Comparison of ENCODE assay signal across 38 cellular contexts in genomic region chr21:35909456-35910178, GRCh38.
DNase-seq lines count a peak whose midpoint lies in the region; ATAC-seq, FAIRE-seq and TF ChIP-seq lines count a peak whose summit lies in the region.
"Had no signal": no experiment of that assay in that cellular context is flagged by ENCODE, and none has a peak within 500 bp of the region (broad histone marks: within the 10 kb centered on the region; RNA-seq: fewer than 3 reads in every experiment).

No MANE protein-coding gene starts in this region.

- 67% methylated on average over 1 of the region's 1 CpG for WGBS in HepG2 (ENCODE audit: low lambda C conversion rate)
- WGBS in right lobe of liver (ENCODE audit: insufficient coverage, low coverage, low lambda C conversion rate, missing lambda C conversion rate): 50% methylated on average over 1 of the region's 1 CpG
- WGBS in aorta, 2 donors: 50 to 60% methylated on average over 1 of the region's 1 CpG
- 87 to 93% (median 87%) methylated on average over 1 of the region's 1 CpG for WGBS in small intestine, 3 donors

- no peaks in the 10 kb centered on the region for H3K9me3 Mint-ChIP-seq in activated CD8-positive, alpha-beta T cell treated with anti-CD3 and anti-CD28 coated beads, Interleukin-2, amount 10 ng/mL, durations not matched to agents 7 days and 5 days (ENCODE audit: insufficient read depth)
- H3K9me3 Mint-ChIP-seq in natural killer cell: no peaks in the 10 kb centered on the region
- H3K9me3 Mint-ChIP-seq: activated CD8-positive, alpha-beta T cell treated with anti-CD3 and anti-CD28 coated beads for 36 hours; activated naive CD4-positive, alpha-beta T cell treated with anti-CD3 and anti-CD28 coated beads, Interleukin-2, amount 50 U/mL, for 72 hours; natural killer cell treated with Interleukin-12 subunit alpha and Interleukin-12 subunit beta and Interleukin-15 and Interleukin-18, amount 100 ng/mL, for 72 hours had no signal

- POLR2A ChIA-PET in HepG2 (lab: Yijun Ruan, JAX): no interaction called here
- POLR2A ChIA-PET in activated CD8-positive, alpha-beta T cell treated with anti-CD3 and anti-CD28 coated beads, Interleukin-2, amount 10 ng/mL, durations not matched to agents 7 days and 5 days (lab: Charles Lee): no interaction called here

- TF ChIP-seq EP300 in HepG2 (IDR thresholded peaks at IDR 0.05; ENCODE audit: low read depth in 2 of 2, low read length in 2 of 2) (no peak), HepG2 (CRISPR knock-in tag; IDR thresholded peaks at IDR 0.05; ENCODE audit: borderline replicate concordance) (no peak)

- H3K9me3 ChIP-seq in HepG2 (ENCODE audit: low read length): no peaks in the 10 kb centered on the region
- no peaks in the 10 kb centered on the region for H3K9me3 ChIP-seq in right lobe of liver
- no peaks in the 10 kb centered on the region for H3K9me3 ChIP-seq in aorta (ENCODE audit: control insufficient read depth, low read length)
- H3K9me3 ChIP-seq in small intestine (ENCODE audit: control insufficient read depth, low read depth): no peaks in the 10 kb centered on the region
- H3K9me3 ChIP-seq: heart right ventricle, mucosa of descending colon, ovary had no signal

- no peaks in the 10 kb centered on the region for H3K79me2 ChIP-seq in HepG2 (ENCODE audit: insufficient read depth, low read length)

- H3K36me3 Mint-ChIP-seq in activated CD8-positive, alpha-beta T cell treated with anti-CD3 and anti-CD28 coated beads, Interleukin-2, amount 10 ng/mL, durations not matched to agents 7 days and 5 days (ENCODE audit: low read depth): no peaks in the 10 kb centered on the region
- no peaks in the 10 kb centered on the region for H3K36me3 Mint-ChIP-seq in natural killer cell
- H3K36me3 Mint-ChIP-seq: activated naive CD4-positive, alpha-beta T cell treated with anti-CD3 and anti-CD28 coated beads, Interleukin-2, amount 50 U/mL, for 72 hours; CD4-positive, CD25-positive, alpha-beta regulatory T cell; natural killer cell treated with Interleukin-12 subunit alpha and Interleukin-12 subunit beta and Interleukin-15 and Interleukin-18, amount 100 ng/mL, for 72 hours had no signal

- TF ChIP-seq POLR2A in HepG2 (IDR thresholded peaks at IDR 0.05; ENCODE audit: insufficient read depth in 1 of 2, low read depth in 2 of 2, low read length in 2 of 2) (no peak), right lobe of liver (IDR thresholded peaks at IDR 0.05) (no peak)

- in situ Hi-C loops in HepG2 (cut with HindIII; ENCODE audit: extremely low pct_ligation_motif_present, low pct_unique_long_range_greater_than_20kb) (no loop called here), astrocyte of the spinal cord (cut with HindIII; ENCODE audit: low sequenced_read_pairs) (no loop called here)

- H3K9ac ChIP-seq in HepG2 (ENCODE audit: insufficient read depth, low read depth, low read length): no peak overlapping the region

- no peak overlapping the region for H3K4me2 ChIP-seq in HepG2 (ENCODE audit: low read depth, low read length)

- CTCF ChIA-PET in HepG2 (lab: Yijun Ruan, JAX; ENCODE audit: low intra/inter-chr PET ratio, low total read pairs): no interaction called here
- CTCF ChIA-PET in activated CD8-positive, alpha-beta T cell treated with anti-CD3 and anti-CD28 coated beads, Interleukin-2, amount 10 ng/mL, durations not matched to agents 7 days and 5 days (lab: Charles Lee): no interaction called here

- FAIRE-seq in HepG2 (lab: Jason Lieb, UNC) (no peak), small intestine (lab: Jason Lieb, UNC) (no peak)
- FAIRE-seq: urothelium cell line had no signal

- H3K27ac ChIP-seq in HepG2 (ENCODE audit: extremely low read length, insufficient read depth, low read length) (no peak overlapping the region), right lobe of liver (no peak overlapping the region), aorta (ENCODE audit: low read depth in 1 of 2, low read length in 2 of 2) (no peak overlapping the region), small intestine (ENCODE audit: low read depth in 1 of 2, low read length in 1 of 2) (no peak overlapping the region)
- H3K27ac ChIP-seq: 22Rv1, coronary artery, epithelial cell of prostate, heart right ventricle, ovary had no signal

- H2AFZ ChIP-seq in HepG2 (ENCODE audit: low read length): no peak overlapping the region

- no peak overlapping the region for H3K27ac Mint-ChIP-seq in activated CD8-positive, alpha-beta T cell treated with anti-CD3 and anti-CD28 coated beads, Interleukin-2, amount 10 ng/mL, durations not matched to agents 7 days and 5 days
- no peak overlapping the region for H3K27ac Mint-ChIP-seq in natural killer cell
- H3K27ac Mint-ChIP-seq: activated CD4-positive, alpha-beta T cell treated with anti-CD3 and anti-CD28 coated beads for 36 hours; activated CD8-positive, alpha-beta T cell treated with anti-CD3 and anti-CD28 coated beads for 36 hours; activated naive CD4-positive, alpha-beta T cell treated with anti-CD3 and anti-CD28 coated beads, Interleukin-2, amount 50 U/mL, for 72 hours; activated T-helper 17 cell treated with anti-CD3 and anti-CD28 coated beads, Interleukin-2, amount 50 U/mL, for 72 hours; CD4-positive, CD25-positive, alpha-beta regulatory T cell; natural killer cell treated with Interleukin-12 subunit alpha and Interleukin-12 subunit beta and Interleukin-15 and Interleukin-18, amount 100 ng/mL, for 72 hours; stimulated activated naive CD8-positive, alpha-beta T cell treated with anti-CD3 and anti-CD28 coated beads, Interleukin-15, Interleukin-2, amounts not matched to agents 100 ng/mL and 50 ng/mL, for 24 hours had no signal

- H3K4me3 Mint-ChIP-seq in activated CD8-positive, alpha-beta T cell treated with anti-CD3 and anti-CD28 coated beads, Interleukin-2, amount 10 ng/mL, durations not matched to agents 7 days and 5 days: no peak overlapping the region
- no peak overlapping the region for H3K4me3 Mint-ChIP-seq in natural killer cell
- H3K4me3 Mint-ChIP-seq: activated CD4-positive, alpha-beta T cell treated with anti-CD3 and anti-CD28 coated beads for 36 hours; activated CD8-positive, alpha-beta T cell treated with anti-CD3 and anti-CD28 coated beads for 36 hours; activated T-helper 17 cell treated with anti-CD3 and anti-CD28 coated beads, Interleukin-2, amount 50 U/mL, for 72 hours; CD4-positive, CD25-positive, alpha-beta regulatory T cell; natural killer cell treated with Interleukin-12 subunit alpha and Interleukin-12 subunit beta and Interleukin-15 and Interleukin-18, amount 100 ng/mL, for 72 hours; stimulated activated naive CD8-positive, alpha-beta T cell treated with anti-CD3 and anti-CD28 coated beads, Interleukin-15, Interleukin-2, amounts not matched to agents 100 ng/mL and 50 ng/mL, for 24 hours had no signal

- H3K27me3 ChIP-seq in HepG2 (ENCODE audit: control insufficient read depth in 1 of 2, insufficient read depth in 2 of 2, low read length in 2 of 2) (no peaks in the 10 kb centered on the region), right lobe of liver (no peaks in the 10 kb centered on the region), aorta (ENCODE audit: control insufficient read depth in 1 of 2, insufficient read depth in 2 of 2, low read length in 1 of 2) (no peaks in the 10 kb centered on the region), small intestine (ENCODE audit: control insufficient read depth in 2 of 2, insufficient read depth in 2 of 2, low read length in 2 of 2) (no peaks in the 10 kb centered on the region)
- H3K27me3 ChIP-seq: heart right ventricle, ovary had no signal

- TF ChIP-seq RAD21 in HepG2 (CRISPR knock-in tag; IDR thresholded peaks at IDR 0.05): no peak

- no peaks in the 10 kb centered on the region for H3K4me1 Mint-ChIP-seq in activated CD8-positive, alpha-beta T cell treated with anti-CD3 and anti-CD28 coated beads, Interleukin-2, amount 10 ng/mL, durations not matched to agents 7 days and 5 days (ENCODE audit: low read depth)
- no peaks in the 10 kb centered on the region for H3K4me1 Mint-ChIP-seq in natural killer cell
- H3K4me1 Mint-ChIP-seq: activated CD4-positive, alpha-beta T cell treated with anti-CD3 and anti-CD28 coated beads for 36 hours; activated T-helper 17 cell treated with anti-CD3 and anti-CD28 coated beads, Interleukin-2, amount 50 U/mL, for 72 hours; CD4-positive, CD25-positive, alpha-beta regulatory T cell had no signal

- H3K4me3 ChIP-seq in HepG2 (replicated peaks in 1 of 3; ENCODE audit: insufficient read depth in 1 of 3, low read depth in 2 of 3, low read length in 3 of 3): no peak overlapping the region
- no peak overlapping the region for H3K4me3 ChIP-seq in right lobe of liver
- no peak overlapping the region for H3K4me3 ChIP-seq in astrocyte of the spinal cord (ENCODE audit: low read depth, low read length)
- no peak overlapping the region for H3K4me3 ChIP-seq in aorta (ENCODE audit: low read length in 2 of 2)
- H3K4me3 ChIP-seq in small intestine (ENCODE audit: low read depth in 1 of 2, low read length in 2 of 2): no peak overlapping the region
- H3K4me3 ChIP-seq: coronary artery, heart right ventricle, mucosa of descending colon, ovary had no signal

- H3K27me3 Mint-ChIP-seq in activated CD8-positive, alpha-beta T cell treated with anti-CD3 and anti-CD28 coated beads, Interleukin-2, amount 10 ng/mL, durations not matched to agents 7 days and 5 days (ENCODE audit: low read depth): peaks cover 13% of the 10 kb centered on the region
- peaks cover 10 to 43% of the 10 kb centered on the region in 2 donors for H3K27me3 Mint-ChIP-seq in natural killer cell (ENCODE audit: low read depth in 2 of 2)

- H3K4me1 ChIP-seq in HepG2 (ENCODE audit: insufficient read depth, low read length) (no peaks in the 10 kb centered on the region), right lobe of liver (no peaks in the 10 kb centered on the region), aorta (ENCODE audit: control insufficient read depth in 1 of 2, insufficient read depth in 2 of 2, low read length in 2 of 2) (no peaks in the 10 kb centered on the region), small intestine (ENCODE audit: control insufficient read depth in 2 of 2, insufficient read depth in 1 of 2, low read depth in 1 of 2, low read length in 1 of 2) (no peaks in the 10 kb centered on the region)

- TF ChIP-seq CTCF in HepG2 (CRISPR knock-in tag; IDR thresholded peaks at IDR 0.05): no peak
- no peak for TF ChIP-seq CTCF in right lobe of liver (IDR thresholded peaks at IDR 0.05)
- TF ChIP-seq CTCF in astrocyte of the spinal cord (IDR thresholded peaks at IDR 0.05; ENCODE audit: low read depth, low read length): no peak
- TF ChIP-seq CTCF in natural killer cell (IDR thresholded peaks at IDR 0.05): no peak

- intact Hi-C loops in HepG2 (cut with micrococcal nuclease; ENCODE audit: unreplicated experiment): no loop called here
- intact Hi-C loops in right lobe of liver (cut with DNase I): no loop called here
- intact Hi-C loops in aorta (cut with DNase I): no loop called here
- intact Hi-C loops in natural killer cell (cut with micrococcal nuclease): no loop called here

- H3K36me3 ChIP-seq in HepG2 (replicated peaks in 1 of 2; ENCODE audit: control insufficient read depth in 1 of 2, insufficient read depth in 2 of 2, low read length in 2 of 2) (no peaks in the 10 kb centered on the region), right lobe of liver (no peaks in the 10 kb centered on the region), aorta (ENCODE audit: control insufficient read depth in 1 of 2, insufficient read depth in 2 of 2, low read length in 1 of 2) (no peaks in the 10 kb centered on the region), small intestine (ENCODE audit: control insufficient read depth in 2 of 2, insufficient read depth in 2 of 2, low read length in 2 of 2) (no peaks in the 10 kb centered on the region)
- H3K36me3 ChIP-seq: heart right ventricle, ovary had no signal

- ATAC-seq in HepG2 (no peak), right lobe of liver (no peak), aorta (ENCODE audit: low FRiP score) (peak; percentile 30), natural killer cell (no peak)
- ATAC-seq in activated CD8-positive, alpha-beta T cell treated with anti-CD3 and anti-CD28 coated beads, Interleukin-2, amount 10 ng/mL, durations not matched to agents 7 days and 5 days: no peak
- ATAC-seq: activated CD4-positive, alpha-beta T cell treated with anti-CD3 and anti-CD28 coated beads for 36 hours; activated CD8-positive, alpha-beta T cell treated with anti-CD3 and anti-CD28 coated beads for 36 hours; activated naive CD4-positive, alpha-beta T cell treated with anti-CD3 and anti-CD28 coated beads, Interleukin-2, amount 50 U/mL, for 72 hours; activated T-helper 17 cell treated with anti-CD3 and anti-CD28 coated beads, Interleukin-2, amount 50 U/mL, for 72 hours; heart right ventricle; left colon; mucosa of descending colon; natural killer cell treated with Interleukin-12 subunit alpha and Interleukin-12 subunit beta and Interleukin-15 and Interleukin-18, amount 100 ng/mL, for 72 hours; Panc1 had no signal

- no peaks in the 10 kb centered on the region for H4K20me1 ChIP-seq in HepG2 (ENCODE audit: insufficient read depth, low read length)

- BruUV-seq in HepG2 (replicated peaks; lab: Mats Ljungman, UMichigan): no TSS peak

- DNase-seq in HepG2 (ENCODE audit: low spot score) (no peak), right lobe of liver (no peak), astrocyte of the spinal cord (ENCODE audit: low read depth, low spot score) (peak; percentile 29), germinal center (ENCODE audit: low spot score) (peak; percentile 22), aorta (no peak), small intestine (no peak), natural killer cell (no peak)
- no peak for DNase-seq in activated CD8-positive, alpha-beta T cell treated with anti-CD3 and anti-CD28 coated beads, Interleukin-2, amount 10 ng/mL, durations not matched to agents 7 days and 5 days
- DNase-seq: activated CD4-positive, alpha-beta T cell treated with anti-CD3 and anti-CD28 coated beads for 36 hours; activated CD8-positive, alpha-beta T cell treated with anti-CD3 and anti-CD28 coated beads for 36 hours; anterior cingulate cortex; Calu3; CD4-positive, CD25-positive, alpha-beta regulatory T cell; DND-41; effector memory CD4-positive, alpha-beta T cell; heart right ventricle; Kasumi-1; left colon; mammary epithelial cell; mucosa of descending colon; MV-4-11; NCI-H146; NCI-H2107; NCI-H345; NCI-H69; ovary; SHP77 treated with DMSO at 0.1 percent for 48 hours; stimulated activated CD4-positive, alpha-beta T cell treated with anti-CD3 and anti-CD28 coated beads, Interleukin-1b, Interleukin-23, amount 100 ng/mL, for 48 hours; stimulated activated CD8-positive, alpha-beta memory T cell treated with anti-CD3 and anti-CD28 coated beads, Interleukin-4, amount 100 ng/mL, for 48 hours had no signal

Comparison
In these comparisons a context has a peak if more than half of its experiments do, and no peak if none do; other contexts are left out.
1. DNase-seq: peak in astrocyte of the spinal cord (single experiment) and germinal center (single experiment); none in HepG2 (single experiment), right lobe of liver (0 of 3), aorta (0 of 2), activated CD8-positive, alpha-beta T cell treated with anti-CD3 and anti-CD28 coated beads, Interleukin-2, amount 10 ng/mL, durations not matched to agents 7 days and 5 days (single experiment), small intestine (single experiment) and natural killer cell (single experiment).